Comparison of ENCODE assay signal across 15 cellular contexts in genomic region chr22:36999463-36999862, GRCh38. TPM values are rescaled to one million over a fixed set of nuclear protein-coding genes. Genes with fewer than 3 reads are reported as not detected.
"Had no signal": no experiment of that assay in that cellular context is flagged by ENCODE, and none has a peak within 500 bp of the region (broad histone marks: within the 10 kb centered on the region; RNA-seq: fewer than 3 reads in every experiment).

No MANE protein-coding gene starts in this region.

- H3K27me3 ChIP-seq: transverse colon had no signal

- H3K36me3 ChIP-seq: neutrophil, transverse colon had no signal

- ATAC-seq: naive thymus-derived CD8-positive, alpha-beta T cell had no signal

- DNase-seq: activated B cell treated with CpG ODN at 0.5 μM for 24 hours; activated CD8-positive, alpha-beta memory T cell treated with anti-CD3 and anti-CD28 coated beads, Interleukin-2, amount 50 U/mL, for 48 hours; activated gamma-delta T cell; activated naive CD8-positive, alpha-beta T cell treated with anti-CD3 and anti-CD28 coated beads for 36 hours; central memory CD4-positive, alpha-beta T cell; foreskin melanocyte; naive thymus-derived CD8-positive, alpha-beta T cell; retina; stimulated activated CD4-positive, alpha-beta T cell treated with anti-CD3 and anti-CD28 coated beads, Interleukin-4, amount 100 ng/mL, for 1 hour; stimulated activated naive CD4-positive, alpha-beta T cell; SW 1271 had no signal

- H3K4me3 ChIP-seq: coronary artery, lung, transverse colon had no signal

- H3K27ac ChIP-seq: coronary artery, neutrophil, transverse colon had no signal

- H3K4me1 ChIP-seq: transverse colon had no signal

- H3K9me3 ChIP-seq: neutrophil, transverse colon had no signal

RNA-seq across cellular contexts. Expression of gene TST, which starts 19.8 kb away (rescaled TPM):
- total RNA-seq: naive thymus-derived CD8-positive, alpha-beta T cell had no signal
